In the genomic region with DNA sequence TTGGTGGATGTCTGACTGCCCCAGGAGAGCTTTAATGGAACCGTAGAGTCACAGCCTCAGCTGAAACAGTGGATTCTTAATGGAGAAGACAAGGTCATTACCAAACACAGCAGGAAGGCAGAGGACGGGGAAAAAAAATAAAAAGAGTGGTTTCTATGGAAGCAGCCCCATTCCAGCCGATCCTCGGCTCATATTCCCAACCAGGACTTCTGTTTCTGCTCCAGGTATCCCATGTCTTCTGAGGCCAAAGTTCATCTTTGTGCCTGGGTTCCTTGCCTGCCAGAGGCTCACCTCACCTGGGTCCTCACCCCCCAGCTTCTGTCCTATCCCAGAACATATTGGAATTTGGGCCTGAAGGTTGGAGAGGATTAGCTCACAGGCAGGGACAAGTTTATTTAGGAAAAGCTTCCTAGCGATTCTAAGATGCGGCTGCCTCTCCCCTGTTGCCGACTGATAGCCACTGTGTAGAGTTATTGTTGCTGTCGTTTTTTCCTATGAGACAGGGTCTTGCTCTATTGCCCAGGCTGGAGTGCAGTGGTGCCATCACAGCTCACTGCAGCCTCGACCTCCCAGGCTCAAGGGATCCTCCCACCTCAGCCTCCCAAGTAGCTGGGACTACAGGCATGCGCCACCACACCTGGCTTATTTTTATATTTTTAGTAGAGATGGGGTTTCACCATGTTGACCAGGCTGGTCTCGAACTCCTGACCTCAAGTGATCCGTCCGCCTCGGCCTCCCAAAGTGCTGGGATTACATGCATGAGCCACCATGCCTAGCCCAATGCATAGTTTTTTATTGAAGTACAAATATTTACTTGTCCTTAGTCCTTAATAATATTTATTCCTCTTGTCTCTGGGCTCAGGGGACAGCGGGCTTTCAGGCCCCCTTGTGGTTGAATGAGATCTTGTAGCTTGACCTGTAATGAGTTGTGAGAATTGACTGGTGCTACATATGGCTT, we compare ENCODE assay signal across 1 cellular context.
A peak's percentile ranks its signal among the peaks of the same experiment; 100 is the strongest.
TF ChIP-seq lines count a peak whose summit lies in the region.

No MANE protein-coding gene starts in this region.

TF ChIP-seq in GM12878, 131 proteins besides CTCF, POLR2A, EP300 and RAD21:
- TF ChIP-seq SMC3 (IDR thresholded peaks at IDR 0.05; ENCODE audit: borderline replicate concordance, low read length) (peak; percentile 46; the same call in 1 of the 2 replicates), MYC (IDR thresholded peaks at IDR 0.05; ENCODE audit: insufficient read depth, insufficient read length, insufficient replicate concordance, low read length, severe bottlenecking) (no peak), HDGF (IDR thresholded peaks at IDR 0.05) (no peak)
